In genomic region chr3:127410678-127411077, GRCh38 we compare ENCODE assay signal across 16 cellular contexts.
"Had no signal": no experiment of that assay in that cellular context is flagged by ENCODE, and none has a peak within 500 bp of the region (broad histone marks: within the 10 kb centered on the region; RNA-seq: fewer than 3 reads in every experiment).

No MANE protein-coding gene starts in this region.

- H3K27ac ChIP-seq: body of pancreas, testis had no signal

- H3K36me3 Mint-ChIP-seq: natural killer cell; stimulated activated effector memory CD8-positive, alpha-beta T cell treated with anti-CD3 and anti-CD28 coated beads, Interleukin-12 subunit alpha, Interleukin-12 subunit beta, amount 100 ng/mL, for 72 hours; type B pancreatic cell had no signal

- H3K4me3 ChIP-seq: body of pancreas, testis had no signal

- H3K4me3 Mint-ChIP-seq: activated CD4-positive, alpha-beta T cell treated with anti-CD3 and anti-CD28 coated beads, Interleukin-2, amount 10 ng/mL, durations not matched to agents 7 days and 5 days; activated naive CD4-positive, alpha-beta T cell treated with anti-CD3 and anti-CD28 coated beads for 36 hours; natural killer cell; stimulated activated effector memory CD8-positive, alpha-beta T cell treated with anti-CD3 and anti-CD28 coated beads, Interleukin-12 subunit alpha, Interleukin-12 subunit beta, amount 100 ng/mL, for 72 hours; type B pancreatic cell had no signal

- H3K9me3 ChIP-seq: body of pancreas, testis had no signal

- H3K4me1 Mint-ChIP-seq: activated CD4-positive, alpha-beta T cell treated with anti-CD3 and anti-CD28 coated beads, Interleukin-2, amount 10 ng/mL, durations not matched to agents 7 days and 5 days; natural killer cell; stimulated activated effector memory CD8-positive, alpha-beta T cell treated with anti-CD3 and anti-CD28 coated beads, Interleukin-12 subunit alpha, Interleukin-12 subunit beta, amount 100 ng/mL, for 72 hours had no signal

- FAIRE-seq: endometrium, frontal cortex, small intestine had no signal

- ATAC-seq: activated CD4-positive, CD25-positive, alpha-beta regulatory T cell treated with anti-CD3 and anti-CD28 coated beads, Interleukin-2, amount 50 U/mL, for 24 hours; body of pancreas; natural killer cell; stimulated activated effector memory CD8-positive, alpha-beta T cell treated with anti-CD3 and anti-CD28 coated beads, Interleukin-12 subunit alpha, Interleukin-12 subunit beta, amount 100 ng/mL, for 72 hours had no signal

- H3K27me3 ChIP-seq: body of pancreas, testis had no signal

- H3K4me1 ChIP-seq: body of pancreas, testis had no signal

- H3K9me3 Mint-ChIP-seq: activated CD4-positive, alpha-beta T cell treated with anti-CD3 and anti-CD28 coated beads, Interleukin-2, amount 10 ng/mL, durations not matched to agents 7 days and 5 days; activated naive CD4-positive, alpha-beta T cell treated with anti-CD3 and anti-CD28 coated beads for 36 hours; natural killer cell; stimulated activated effector memory CD8-positive, alpha-beta T cell treated with anti-CD3 and anti-CD28 coated beads, Interleukin-12 subunit alpha, Interleukin-12 subunit beta, amount 100 ng/mL, for 72 hours; type B pancreatic cell had no signal

- DNase-seq: activated CD4-positive, alpha-beta T cell treated with anti-CD3 and anti-CD28 coated beads, Interleukin-2, amount 10 ng/mL, durations not matched to agents 7 days and 5 days; activated naive CD4-positive, alpha-beta T cell treated with anti-CD3 and anti-CD28 coated beads for 36 hours; activated T-cell treated with anti-CD3 and anti-CD28 coated beads for 4 hours; body of pancreas; caudate nucleus; kidney glomerular epithelial cell; natural killer cell; nucleus accumbens; small intestine; stimulated activated CD4-positive, alpha-beta T cell treated with anti-CD3 and anti-CD28 coated beads, Interleukin-4, amount 100 ng/mL, for 24 hours; testis had no signal

- H3K27ac Mint-ChIP-seq: activated CD4-positive, alpha-beta T cell treated with anti-CD3 and anti-CD28 coated beads, Interleukin-2, amount 10 ng/mL, durations not matched to agents 7 days and 5 days; activated naive CD4-positive, alpha-beta T cell treated with anti-CD3 and anti-CD28 coated beads for 36 hours; natural killer cell; stimulated activated effector memory CD8-positive, alpha-beta T cell treated with anti-CD3 and anti-CD28 coated beads, Interleukin-12 subunit alpha, Interleukin-12 subunit beta, amount 100 ng/mL, for 72 hours; type B pancreatic cell had no signal
